Comparison of ENCODE assay signal across 23 cellular contexts in genomic region chr13:36807616-36808015, GRCh38.
"Had no signal": no experiment of that assay in that cellular context is flagged by ENCODE, and none has a peak within 500 bp of the region (broad histone marks: within the 10 kb centered on the region; RNA-seq: fewer than 3 reads in every experiment).

No MANE protein-coding gene starts in this region.

- H3K36me3 Mint-ChIP-seq: naive thymus-derived CD8-positive, alpha-beta T cell had no signal

- H3K27ac Mint-ChIP-seq: endodermal cell; naive thymus-derived CD8-positive, alpha-beta T cell; nephron progenitor cell; stimulated activated naive CD8-positive, alpha-beta T cell treated with anti-CD3 and anti-CD28 coated beads, Interleukin-15, amount 100 ng/mL, for 72 hours had no signal

- DNase-seq: dorsolateral prefrontal cortex; effector CD4-positive, alpha-beta T cell; endodermal cell; erythroblast; gastrocnemius medialis; head of caudate nucleus; kidney; left cardiac atrium; left lung; mesenchymal stem cell; midbrain; naive thymus-derived CD8-positive, alpha-beta T cell; nephron progenitor cell; nucleus accumbens; psoas muscle; retina; right lobe of liver; stimulated activated CD4-positive, alpha-beta T cell treated with anti-CD3 and anti-CD28 coated beads, Interleukin-12 subunit alpha, Interleukin-12 subunit beta, amount 100 ng/mL, for 4 hours; stimulated activated CD4-positive, alpha-beta T cell treated with anti-CD3 and anti-CD28 coated beads, Interleukin-1b, Interleukin-23, amount 100 ng/mL, for 48 hours; stimulated activated CD4-positive, alpha-beta T cell treated with anti-CD3 and anti-CD28 coated beads, Interleukin-4, amount 100 ng/mL, for 1 hour; stimulated activated CD8-positive, alpha-beta memory T cell treated with anti-CD3 and anti-CD28 coated beads, Interleukin-4, amount 100 ng/mL, for 48 hours; stimulated activated naive CD4-positive, alpha-beta T cell; stimulated activated naive CD8-positive, alpha-beta T cell treated with anti-CD3 and anti-CD28 coated beads, Interleukin-15, amount 100 ng/mL, for 72 hours had no signal

- H3K4me1 Mint-ChIP-seq: nephron progenitor cell; stimulated activated naive CD8-positive, alpha-beta T cell treated with anti-CD3 and anti-CD28 coated beads, Interleukin-15, amount 100 ng/mL, for 72 hours had no signal

- ATAC-seq: gastrocnemius medialis; left cardiac atrium; left lung; naive thymus-derived CD8-positive, alpha-beta T cell; psoas muscle; right lobe of liver; stimulated activated naive CD8-positive, alpha-beta T cell treated with anti-CD3 and anti-CD28 coated beads, Interleukin-15, amount 100 ng/mL, for 72 hours had no signal

- H3K4me3 Mint-ChIP-seq: endodermal cell; naive thymus-derived CD8-positive, alpha-beta T cell; nephron progenitor cell; stimulated activated naive CD8-positive, alpha-beta T cell treated with anti-CD3 and anti-CD28 coated beads, Interleukin-15, amount 100 ng/mL, for 72 hours had no signal

- H3K9me3 Mint-ChIP-seq: endodermal cell; naive thymus-derived CD8-positive, alpha-beta T cell; nephron progenitor cell; stimulated activated naive CD8-positive, alpha-beta T cell treated with anti-CD3 and anti-CD28 coated beads, Interleukin-15, amount 100 ng/mL, for 72 hours had no signal
